ENCODE assay signal across 8 cellular contexts in the genomic region with DNA sequence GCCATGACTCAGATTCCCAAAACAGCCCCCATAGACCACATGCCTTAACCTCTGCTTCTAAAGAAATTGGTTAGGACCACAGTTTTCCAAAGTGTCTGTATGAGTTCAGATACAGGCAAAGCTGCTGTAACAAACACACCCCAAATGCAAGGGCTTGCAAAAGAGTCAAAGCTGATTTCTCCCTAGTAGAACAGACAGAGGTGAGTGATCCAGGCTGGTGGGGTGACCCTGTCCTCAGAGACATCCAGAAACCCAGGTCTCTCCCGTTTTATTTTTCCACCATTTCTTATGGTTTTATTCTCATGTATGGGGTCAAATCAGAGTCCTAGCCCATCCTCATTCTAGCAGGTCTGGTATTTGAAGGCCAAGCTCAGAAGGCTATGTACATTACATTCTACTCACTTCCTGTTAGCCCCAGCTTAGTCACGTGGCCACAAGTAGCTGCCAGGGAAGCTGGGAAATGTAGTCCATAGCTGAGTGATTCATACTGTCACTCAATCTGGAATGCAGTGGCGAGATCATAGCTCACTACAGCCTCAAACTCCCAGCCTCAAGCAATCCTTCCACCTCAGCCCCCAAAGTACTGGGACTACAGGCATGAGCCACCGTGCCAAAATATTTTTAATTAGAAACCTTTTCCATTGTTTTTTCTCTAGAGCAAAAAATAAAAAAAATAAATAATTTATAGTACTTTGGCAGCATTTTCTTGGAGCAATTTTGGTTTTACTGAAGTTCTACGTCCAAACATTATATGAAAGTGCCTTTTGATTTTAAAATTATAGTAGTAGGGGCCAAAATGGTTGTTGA.
DNase-seq lines count a peak whose midpoint lies in the region; ATAC-seq and TF ChIP-seq lines count a peak whose summit lies in the region.

No MANE protein-coding gene starts in this region.

- H3K27ac ChIP-seq in CD4-positive, alpha-beta T cell (ENCODE audit: low read depth, low read length), result no peak overlapping the region
- no peak overlapping the region for H3K27ac ChIP-seq in aorta (ENCODE audit: low read depth in 1 of 2, low read length in 2 of 2)

- H3K4me3 ChIP-seq in aorta (ENCODE audit: low read length in 2 of 2), result no peak overlapping the region

- no peaks in the 10 kb centered on the region for H3K36me3 ChIP-seq in aorta (ENCODE audit: control insufficient read depth in 1 of 2, insufficient read depth in 2 of 2, low read length in 1 of 2)

- peaks cover 3% of the 10 kb centered on the region for H3K4me1 Mint-ChIP-seq in T-helper 17 cell
- H3K4me1 Mint-ChIP-seq in CD4-positive, alpha-beta T cell (ENCODE audit: low read depth), result no peaks in the 10 kb centered on the region

- H3K4me1 ChIP-seq in aorta (ENCODE audit: control insufficient read depth in 1 of 2, insufficient read depth in 2 of 2, low read length in 2 of 2), result no peaks in the 10 kb centered on the region

- no peaks in the 10 kb centered on the region for H3K27me3 ChIP-seq in CD4-positive, alpha-beta T cell (ENCODE audit: control insufficient read depth, insufficient read depth, low read length)
- H3K27me3 ChIP-seq in aorta (ENCODE audit: control insufficient read depth in 1 of 2, insufficient read depth in 2 of 2, low read length in 1 of 2), result no peaks in the 10 kb centered on the region

- CTCF ChIA-PET in CD4-positive, alpha-beta T cell (lab: Charles Lee), result no interaction called here

- H3K9me3 ChIP-seq in T-helper 17 cell (ENCODE audit: control insufficient read depth, low read length, poor library complexity, severe bottlenecking) (no peaks in the 10 kb centered on the region), aorta (ENCODE audit: control insufficient read depth, low read length) (no peaks in the 10 kb centered on the region)
- no peaks in the 10 kb centered on the region for H3K9me3 ChIP-seq in CD4-positive, alpha-beta T cell (ENCODE audit: control insufficient read depth, low read length)

- H3K9me3 Mint-ChIP-seq in CD4-positive, alpha-beta T cell, result no peaks in the 10 kb centered on the region

- H3K27me3 Mint-ChIP-seq in T-helper 17 cell, result peaks cover 5% of the 10 kb centered on the region
- peaks cover 7% of the 10 kb centered on the region for H3K27me3 Mint-ChIP-seq in CD4-positive, alpha-beta T cell

- POLR2A ChIA-PET in CD4-positive, alpha-beta T cell (lab: Charles Lee), result no interaction called here

- ATAC-seq in T-helper 17 cell, result peak; percentile 25
- ATAC-seq in CD4-positive, alpha-beta T cell (ENCODE audit: poor library complexity), result no peak
- no peak for ATAC-seq in aorta (ENCODE audit: low FRiP score)
- ATAC-seq in GM21528 (IDR thresholded peaks at IDR 0.05; ENCODE audit: low FRiP score, unreplicated experiment), result no peak

- no peak overlapping the region for H3K4me3 Mint-ChIP-seq in T-helper 17 cell
- no peak overlapping the region for H3K4me3 Mint-ChIP-seq in CD4-positive, alpha-beta T cell

- intact Hi-C loops in CD4-positive, alpha-beta T cell (cut with DNase I, micrococcal nuclease), result no loop called here
- intact Hi-C loops in aorta (cut with DNase I), result no loop called here

- no peak for TF ChIP-seq CTCF in CD4-positive, alpha-beta T cell (IDR thresholded peaks at IDR 0.05)

- H3K27ac Mint-ChIP-seq in T-helper 17 cell, result no peak overlapping the region
- H3K27ac Mint-ChIP-seq in CD4-positive, alpha-beta T cell, result no peak overlapping the region

- WGBS in aorta, 2 donors, result 56 to 62% methylated on average over 5 of the region's 5 CpGs

- no peaks in the 10 kb centered on the region for H3K36me3 Mint-ChIP-seq in T-helper 17 cell (ENCODE audit: low read depth)
- no peaks in the 10 kb centered on the region for H3K36me3 Mint-ChIP-seq in CD4-positive, alpha-beta T cell (ENCODE audit: low read depth)

- DNase-seq in GM03348 (ENCODE audit: low spot score), result peak; percentile 51
- DNase-seq in HUDEP-2 (lab: John Stamatoyannopoulos, UW; ENCODE audit: unreplicated experiment in 76 of 76), result peak in 43 of 76 experiments; percentile 2 to 73 (median 33)
- no peak for DNase-seq in T-helper 17 cell
- peak; percentile 88 for DNase-seq in iris pigment epithelial cell (ENCODE audit: low read depth)
- no peak for DNase-seq in CD4-positive, alpha-beta T cell
- no peak for DNase-seq in aorta
- DNase-seq in medulla oblongata (ENCODE audit: extremely low spot score), result no peak

Comparison
In these comparisons a context has a peak if more than half of its experiments do, and no peak if none do; other contexts are left out.
1. DNase-seq: peak in GM03348 (single experiment), HUDEP-2 (43 of 76) and iris pigment epithelial cell (single experiment); none in T-helper 17 cell (0 of 3), CD4-positive, alpha-beta T cell (0 of 10), aorta (0 of 2) and medulla oblongata (single experiment).